In the genomic region with DNA sequence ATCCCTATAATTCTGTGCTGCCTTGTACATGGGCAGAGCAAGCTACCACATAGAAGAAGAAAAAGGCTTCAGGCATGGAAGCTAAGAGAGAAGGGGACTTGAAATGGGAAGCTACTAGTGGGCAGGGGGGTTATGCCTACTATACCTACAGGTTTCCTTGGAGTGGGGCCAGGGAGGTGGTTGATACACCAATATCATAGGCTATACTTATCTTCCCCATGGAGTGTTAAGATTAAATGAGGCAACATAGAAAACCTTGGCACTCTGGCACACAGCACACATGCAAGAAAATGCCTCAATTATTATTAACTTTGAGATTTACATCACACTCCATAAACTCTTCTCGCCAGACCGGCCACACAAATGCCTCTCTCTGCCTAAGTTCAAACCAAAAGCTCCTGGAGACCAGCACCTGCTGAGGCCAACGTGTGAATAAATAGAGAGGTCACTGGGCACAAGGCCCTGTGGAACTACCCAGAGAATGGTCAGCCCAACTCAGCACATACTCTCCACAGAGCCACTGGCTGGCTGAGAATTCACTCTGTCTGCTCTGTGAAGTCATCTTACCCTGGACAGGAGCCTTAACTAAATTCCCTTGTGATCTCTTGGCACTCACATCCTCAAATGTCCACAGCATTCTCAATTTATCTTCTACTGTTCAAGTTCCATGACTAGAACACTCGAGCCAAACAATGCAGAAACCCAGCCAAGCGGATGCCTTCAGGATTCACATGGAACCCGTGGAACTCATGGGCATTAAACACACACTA, we compare ENCODE assay signal across 20 cellular contexts.
"Had no signal": no experiment of that assay in that cellular context is flagged by ENCODE, and none has a peak within 500 bp of the region (broad histone marks: within the 10 kb centered on the region; RNA-seq: fewer than 3 reads in every experiment).

No MANE protein-coding gene starts in this region.

- H3K27me3 ChIP-seq: brain microvascular endothelial cell, esophagus squamous epithelium, neutrophil, ovary, right lobe of liver, transverse colon had no signal

- ATAC-seq: activated CD8-positive, alpha-beta memory T cell treated with anti-CD3 and anti-CD28 coated beads, Interleukin-2, amount 10 ng/mL, durations not matched to agents 7 days and 5 days; activated CD8-positive, alpha-beta T cell treated with anti-CD3 and anti-CD28 coated beads for 36 hours; activated naive CD4-positive, alpha-beta T cell treated with anti-CD3 and anti-CD28 coated beads, Interleukin-2, amount 50 U/mL, for 72 hours; left lobe of liver; natural killer cell treated with Interleukin-12 subunit alpha and Interleukin-12 subunit beta and Interleukin-15 and Interleukin-18, amount 100 ng/mL, for 72 hours; right lobe of liver; stimulated activated memory B cell treated with anti-CD40 and anti-IgM and Interleukin-4, amounts not matched to agents 10 μg/mL and 1 μg/mL and 100 μg/mL, for 72 hours had no signal

- H3K4me3 ChIP-seq: coronary artery, esophagus squamous epithelium, ovary, right lobe of liver, transverse colon had no signal

- H3K27ac ChIP-seq: brain microvascular endothelial cell, coronary artery, neutrophil, ovary, right lobe of liver, transverse colon, WERI-Rb-1 had no signal

- DNase-seq: activated CD4-positive, alpha-beta T cell treated with anti-CD3 and anti-CD28 coated beads, Interleukin-2, amount 10 ng/mL, durations not matched to agents 7 days and 5 days; activated CD4-positive, CD25-positive, alpha-beta regulatory T cell treated with anti-CD3 and anti-CD28 coated beads, Interleukin-2, amount 50 U/mL, for 72 hours; activated CD8-positive, alpha-beta memory T cell treated with anti-CD3 and anti-CD28 coated beads, Interleukin-2, amount 10 ng/mL, durations not matched to agents 7 days and 5 days; activated CD8-positive, alpha-beta T cell treated with anti-CD3 and anti-CD28 coated beads for 36 hours; activated T-cell treated with anti-CD3 and anti-CD28 coated beads for 4 hours; aorta; brain microvascular endothelial cell; cerebellar nuclear complex; esophagus squamous epithelium; kidney; ovary; right lobe of liver; WERI-Rb-1 had no signal

- H3K9me3 ChIP-seq: esophagus squamous epithelium, neutrophil, ovary, right lobe of liver, transverse colon had no signal

- H3K36me3 ChIP-seq: brain microvascular endothelial cell, esophagus squamous epithelium, neutrophil, ovary, right lobe of liver, transverse colon, WERI-Rb-1 had no signal

- H3K4me1 ChIP-seq: right lobe of liver, transverse colon had no signal
